In genomic region chr9:7089794-7090193, GRCh38 we compare ENCODE assay signal across 21 cellular contexts.
"Had no signal": no experiment of that assay in that cellular context is flagged by ENCODE, and none has a peak within 500 bp of the region (broad histone marks: within the 10 kb centered on the region; RNA-seq: fewer than 3 reads in every experiment).

No MANE protein-coding gene starts in this region.

- H3K27ac Mint-ChIP-seq: activated naive CD8-positive, alpha-beta T cell; dendritic cell treated with granulocyte-macrophage colony-stimulating factor and Interleukin-4, amounts not matched to agents 40 ng/mL and 50 ng/mL, for 4 days; effector memory CD8-positive, alpha-beta T cell had no signal

- ATAC-seq: activated CD4-positive, CD25-positive, alpha-beta regulatory T cell treated with anti-CD3 and anti-CD28 coated beads, Interleukin-2, amount 50 U/mL, for 24 hours; effector memory CD8-positive, alpha-beta T cell; gastrocnemius medialis; lower lobe of right lung; naive thymus-derived CD4-positive, alpha-beta T cell had no signal

- H3K27me3 Mint-ChIP-seq: activated naive CD8-positive, alpha-beta T cell; dendritic cell treated with granulocyte-macrophage colony-stimulating factor and Interleukin-4, amounts not matched to agents 40 ng/mL and 50 ng/mL, for 4 days; effector memory CD8-positive, alpha-beta T cell; naive thymus-derived CD4-positive, alpha-beta T cell had no signal

- DNase-seq: activated CD4-positive, alpha-beta T cell treated with anti-CD3 and anti-CD28 coated beads, Interleukin-2, amount 50 U/mL, for 48 hours; activated gamma-delta T cell; activated T-cell treated with anti-CD3 and anti-CD28 coated beads, Interleukin-2, amount 50 U/mL, for 48 hours; amygdala; cerebellar nuclear complex; effector memory CD8-positive, alpha-beta T cell; gastrocnemius medialis; heart right ventricle; lower lobe of right lung; midbrain; naive thymus-derived CD4-positive, alpha-beta T cell; retina; small intestine; thyroid gland; uterus had no signal

- H3K27me3 ChIP-seq: gastrocnemius medialis, heart right ventricle, neutrophil, thyroid gland, uterus had no signal

- H3K9me3 ChIP-seq: gastrocnemius medialis, heart right ventricle, lower lobe of right lung, neutrophil, thyroid gland, uterus had no signal

- H3K4me1 ChIP-seq: lower lobe of right lung, uterus had no signal

- H3K4me3 Mint-ChIP-seq: activated naive CD8-positive, alpha-beta T cell; brain; dendritic cell treated with granulocyte-macrophage colony-stimulating factor and Interleukin-4, amounts not matched to agents 40 ng/mL and 50 ng/mL, for 4 days; effector memory CD8-positive, alpha-beta T cell had no signal

- H3K36me3 ChIP-seq: gastrocnemius medialis, thyroid gland, uterus had no signal

- H3K27ac ChIP-seq: epithelial cell of prostate, gastrocnemius medialis, lower lobe of right lung, neutrophil, thyroid gland, uterus had no signal

- H3K4me3 ChIP-seq: gastrocnemius medialis, heart right ventricle, lower lobe of right lung, thyroid gland, uterus had no signal

- H3K9me3 Mint-ChIP-seq: brain; dendritic cell treated with granulocyte-macrophage colony-stimulating factor and Interleukin-4, amounts not matched to agents 40 ng/mL and 50 ng/mL, for 4 days; effector memory CD8-positive, alpha-beta T cell had no signal
